Comparison of ENCODE assay signal across 9 cellular contexts in the genomic region with DNA sequence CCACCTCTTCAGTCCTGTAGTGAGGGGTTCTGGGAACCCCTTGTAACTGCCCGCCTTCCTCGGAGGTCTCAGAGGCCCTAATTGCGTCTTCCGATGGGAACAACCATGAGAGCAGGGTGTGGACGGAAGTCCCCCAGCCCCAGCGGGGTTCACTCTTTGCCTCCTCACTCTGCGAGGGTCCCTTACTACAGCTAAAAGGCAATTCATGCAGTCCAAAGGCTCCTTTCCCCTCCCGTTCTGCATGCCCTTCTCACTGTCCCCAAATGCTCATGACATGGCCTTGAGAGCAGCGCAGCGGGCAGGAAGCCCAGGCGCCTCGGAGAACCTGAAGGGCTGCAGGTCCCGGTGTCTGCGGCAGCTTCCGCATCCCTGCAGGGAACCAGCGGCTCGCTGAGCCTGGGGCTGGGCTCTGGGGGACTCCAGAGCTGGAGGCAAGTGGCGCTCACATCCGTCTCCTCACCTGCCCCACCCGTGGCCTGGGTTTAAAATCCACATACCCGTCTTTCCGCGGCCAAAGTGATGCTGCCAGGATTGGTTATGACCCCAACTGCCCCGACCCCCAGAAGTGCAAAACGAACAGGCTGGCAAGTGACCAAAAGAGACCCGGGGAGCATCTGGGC. TPM values are rescaled to one million over a fixed set of nuclear protein-coding genes. Genes with fewer than 3 reads are reported as not detected.
A peak's percentile ranks its signal among the peaks of the same experiment; 100 is the strongest.
DNase-seq lines count a peak whose midpoint lies in the region; ATAC-seq and TF ChIP-seq lines count a peak whose summit lies in the region.
"Had no signal": no experiment of that assay in that cellular context is flagged by ENCODE, and none has a peak within 500 bp of the region (broad histone marks: within the 10 kb centered on the region; RNA-seq: fewer than 3 reads in every experiment).

No MANE protein-coding gene starts in this region.

- no peak for DNase-seq in brain microvascular endothelial cell
- DNase-seq in iPS-NIHi7 (ENCODE audit: extremely low spot score), result peak; percentile 61
- no peak for DNase-seq in skeletal muscle cell (ENCODE audit: low read depth)
- no peak for DNase-seq in CD4-positive, alpha-beta T cell
- no peak for DNase-seq in NCI-H524 treated with DMSO at 0.1 percent for 48 hours (lab: John Stamatoyannopoulos, UW)
- no peak for DNase-seq in RWPE1 (ENCODE audit: low spot score)
- DNase-seq: WERI-Rb-1 had no signal

- H3K27me3 Mint-ChIP-seq in CD4-positive, alpha-beta T cell, result peaks cover 76% of the 10 kb centered on the region

- in situ Hi-C loops in brain microvascular endothelial cell (cut with HindIII; ENCODE audit: low pct_ligation_motif_present, low sequenced_read_pairs), result no loop called here

- POLR2A ChIA-PET in CD4-positive, alpha-beta T cell (lab: Charles Lee), result no interaction called here
- POLR2A ChIA-PET in RWPE1 (lab: Yijun Ruan, JAX; ENCODE audit: low non-redundant PET), result no interaction called here

- no peaks in the 10 kb centered on the region for H3K9me3 Mint-ChIP-seq in CD4-positive, alpha-beta T cell

- H3K36me3 ChIP-seq in HUES48 (ENCODE audit: control insufficient read depth, insufficient read depth, low read length), result no peaks in the 10 kb centered on the region
- no peaks in the 10 kb centered on the region for H3K36me3 ChIP-seq in brain microvascular endothelial cell (replicated peaks)
- H3K36me3 ChIP-seq: WERI-Rb-1 had no signal

- TF ChIP-seq CTCF in brain microvascular endothelial cell (IDR thresholded peaks at IDR 0.05; ENCODE audit: low read depth, low read length, missing control alignments) (no peak), RWPE1 (conservative IDR thresholded peaks at IDR 0.05; ENCODE audit: low read depth) (no peak)
- no peak for TF ChIP-seq CTCF in CD4-positive, alpha-beta T cell (IDR thresholded peaks at IDR 0.05)

- CTCF ChIA-PET in CD4-positive, alpha-beta T cell (lab: Charles Lee), result no interaction called here
- CTCF ChIA-PET in RWPE1 (lab: Yijun Ruan, JAX), result no interaction called here

- intact Hi-C loops in CD4-positive, alpha-beta T cell (cut with DNase I, micrococcal nuclease), result no loop called here

- H3K4me3 ChIP-seq in HUES48 (ENCODE audit: low read depth, low read length), result peak overlapping the region; percentile 66
- H3K4me3 ChIP-seq in brain microvascular endothelial cell (ENCODE audit: low read depth, low read length), result peak overlapping the region; percentile 39
- peak overlapping the region; percentile 45 for H3K4me3 ChIP-seq in skeletal muscle cell (ENCODE audit: low read depth, low read length)

- H3K4me1 ChIP-seq in HUES48 (ENCODE audit: control insufficient read depth, insufficient read depth, low read length), result peaks cover 24% of the 10 kb centered on the region

- H3K9ac ChIP-seq in HUES48 (ENCODE audit: low read depth, low read length), result no peak overlapping the region

- H3K9me3 ChIP-seq in HUES48 (ENCODE audit: control insufficient read depth, insufficient read depth, low read length), result no peaks in the 10 kb centered on the region
- no peaks in the 10 kb centered on the region for H3K9me3 ChIP-seq in CD4-positive, alpha-beta T cell (ENCODE audit: control insufficient read depth, low read length)

- H3K27me3 ChIP-seq in HUES48 (ENCODE audit: control insufficient read depth, insufficient read depth, low read length), result peaks cover 81% of the 10 kb centered on the region
- peaks cover 5% of the 10 kb centered on the region for H3K27me3 ChIP-seq in brain microvascular endothelial cell (replicated peaks)
- peaks cover 45% of the 10 kb centered on the region for H3K27me3 ChIP-seq in CD4-positive, alpha-beta T cell (ENCODE audit: control insufficient read depth, insufficient read depth, low read length)

- no peak for ATAC-seq in CD4-positive, alpha-beta T cell (ENCODE audit: poor library complexity)
- no peak for ATAC-seq in HG03457 (IDR thresholded peaks at IDR 0.05; ENCODE audit: unreplicated experiment)

- no peak overlapping the region for H3K27ac ChIP-seq in HUES48 (ENCODE audit: low read depth, low read length)
- H3K27ac ChIP-seq in brain microvascular endothelial cell, result no peak overlapping the region
- H3K27ac ChIP-seq in CD4-positive, alpha-beta T cell (ENCODE audit: low read depth, low read length), result no peak overlapping the region
- H3K27ac ChIP-seq in RWPE1, result no peak overlapping the region
- H3K27ac ChIP-seq: WERI-Rb-1 had no signal

- no peaks in the 10 kb centered on the region for H3K4me1 Mint-ChIP-seq in CD4-positive, alpha-beta T cell (ENCODE audit: low read depth)

- H3K4me3 Mint-ChIP-seq in CD4-positive, alpha-beta T cell, result no peak overlapping the region

- no peak overlapping the region for H3K27ac Mint-ChIP-seq in CD4-positive, alpha-beta T cell

- no peaks in the 10 kb centered on the region for H3K36me3 Mint-ChIP-seq in CD4-positive, alpha-beta T cell (ENCODE audit: low read depth)

RNA-seq across cellular contexts. Expression of a gene that starts 0.5 kb away (rescaled TPM):
- not detected for total RNA-seq in CD4-positive, alpha-beta T cell

RNA-seq across cellular contexts. Expression of a gene that starts 54.4 kb away (rescaled TPM):
- total RNA-seq in CD4-positive, alpha-beta T cell, result under 1 TPM; 0.88 to 0.98 TPM
